Comparison of ENCODE assay signal across 13 cellular contexts in the genomic region with DNA sequence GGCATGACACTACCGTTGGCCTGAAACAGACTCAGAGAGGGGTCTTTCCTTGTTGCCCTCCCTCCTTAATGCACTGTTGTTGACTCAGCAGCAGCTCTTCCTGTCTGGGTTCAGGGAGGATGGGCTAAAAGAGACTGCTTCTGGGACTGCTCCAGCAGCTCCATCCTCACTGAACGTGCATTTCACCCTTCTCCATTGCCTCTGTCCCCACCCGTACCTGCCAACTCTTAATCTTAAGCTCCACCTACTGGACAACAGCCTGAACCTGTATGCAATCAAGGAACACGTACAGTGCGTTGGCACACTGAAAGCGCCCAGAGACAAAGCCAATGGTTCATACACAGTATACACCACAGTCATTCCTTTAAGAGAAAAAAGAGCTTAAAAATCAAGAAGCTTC.
DNase-seq lines count a peak whose midpoint lies in the region; ATAC-seq, FAIRE-seq and TF ChIP-seq lines count a peak whose summit lies in the region.
"Had no signal": no experiment of that assay in that cellular context is flagged by ENCODE, and none has a peak within 500 bp of the region (broad histone marks: within the 10 kb centered on the region; RNA-seq: fewer than 3 reads in every experiment).

No MANE protein-coding gene starts in this region.

- H3K9me2 ChIP-seq in OCI-LY7 (ENCODE audit: insufficient read depth, low read length) = no peaks in the 10 kb centered on the region

- H4K91ac ChIP-seq in mesenchymal stem cell (ENCODE audit: low read length) = no peak overlapping the region

- no peak overlapping the region for H3K23ac ChIP-seq in mesenchymal stem cell (ENCODE audit: low read length in 2 of 2)

- H3K4me3 ChIP-seq in BLaER1 treated with 17β-estradiol and CSF1 and Interleukin-3, amounts not matched to agents 10 nM and 100 nM = no peak overlapping the region; a peak in 1 of 20 replicates
- H3K4me3 ChIP-seq in OCI-LY7 (ENCODE audit: low read depth, low read length, poor library complexity, severe bottlenecking) (no peak overlapping the region), keratinocyte (ENCODE audit: control insufficient read depth in 2 of 3, extremely low read depth in 1 of 3, insufficient read depth in 2 of 3, low read depth in 1 of 3, low read length in 3 of 3) (no peak overlapping the region), mesenchymal stem cell (ENCODE audit: insufficient read depth in 1 of 2, low read depth in 1 of 2, low read length in 2 of 2) (no peak overlapping the region)
- H3K4me3 ChIP-seq: vagina had no signal

- H3K4ac ChIP-seq in mesenchymal stem cell (ENCODE audit: low read depth in 1 of 2, low read length in 2 of 2) = no peak overlapping the region

- H3K36me3 ChIP-seq in BLaER1 treated with 17β-estradiol and CSF1 and Interleukin-3, amounts not matched to agents 10 nM and 100 nM = no peaks in the 10 kb centered on the region
- H3K36me3 ChIP-seq in OCI-LY7 (ENCODE audit: insufficient read depth, low read length) = no peaks in the 10 kb centered on the region
- no peaks in the 10 kb centered on the region for H3K36me3 ChIP-seq in keratinocyte (ENCODE audit: control insufficient read depth in 2 of 2, extremely low read depth in 1 of 2, insufficient read depth in 2 of 2, low read length in 2 of 2)
- H3K36me3 ChIP-seq in mesenchymal stem cell (ENCODE audit: control insufficient read depth in 1 of 2, insufficient read depth in 2 of 2, low read depth in 1 of 2, low read length in 2 of 2) = no peaks in the 10 kb centered on the region
- H3K36me3 ChIP-seq: vagina had no signal

- dilution Hi-C loops in keratinocyte (cut with MboI; ENCODE audit: extremely low pct_ligation_motif_present, low sequenced_read_pairs) = no loop called here

- H3K4me1 ChIP-seq in BLaER1 treated with 17β-estradiol and CSF1 and Interleukin-3, amounts not matched to agents 10 nM and 100 nM = peaks cover 15 to 28% (median 18%) of the 10 kb centered on the region in 10 experiments
- no peaks in the 10 kb centered on the region for H3K4me1 ChIP-seq in OCI-LY7 (ENCODE audit: insufficient read depth, low read length, poor library complexity, severe bottlenecking)
- H3K4me1 ChIP-seq in keratinocyte (ENCODE audit: control insufficient read depth, extremely low read depth, insufficient read depth, low read length) = no peaks in the 10 kb centered on the region
- no peaks in the 10 kb centered on the region for H3K4me1 ChIP-seq in mesenchymal stem cell (ENCODE audit: control insufficient read depth, insufficient read depth, low read depth, low read length)
- H3K4me1 ChIP-seq: vagina had no signal

- no TSS peak for BruUV-seq in OCI-LY7 (replicated peaks; lab: Mats Ljungman, UMichigan)

- no peak overlapping the region for H3K14ac ChIP-seq in mesenchymal stem cell (ENCODE audit: low read length in 2 of 2)

- H4K8ac ChIP-seq in mesenchymal stem cell (ENCODE audit: low read length) = no peak overlapping the region

- H3K9me3 ChIP-seq in BLaER1 treated with 17β-estradiol and CSF1 and Interleukin-3, amounts not matched to agents 10 nM and 100 nM (replicated peaks in 1 of 11) = peaks cover 0 to 14% (median 7%) of the 10 kb centered on the region in 11 experiments; a peak in 8 of 22 replicates
- no peaks in the 10 kb centered on the region for H3K9me3 ChIP-seq in OCI-LY7 (ENCODE audit: low read length)
- H3K9me3 ChIP-seq in keratinocyte (ENCODE audit: control insufficient read depth, low read depth, low read length) = no peaks in the 10 kb centered on the region
- H3K9me3 ChIP-seq in mesenchymal stem cell (ENCODE audit: control insufficient read depth, low read length) = peaks cover 4% of the 10 kb centered on the region
- H3K9me3 ChIP-seq: vagina had no signal

- no peak overlapping the region for H2BK12ac ChIP-seq in mesenchymal stem cell (ENCODE audit: low read length in 2 of 2)

- peak; percentile 22 for DNase-seq in HuH-7.5 (ENCODE audit: low spot score)
- peak; percentile 12 for DNase-seq in OCI-LY7 (ENCODE audit: low spot score)
- no peak for DNase-seq in keratinocyte (ENCODE audit: low read depth, low spot score)
- no peak for DNase-seq in mesenchymal stem cell
- DNase-seq in KG1 (lab: John Stamatoyannopoulos, UW) = no peak
- DNase-seq: activated CD4-positive, alpha-beta T cell treated with anti-CD3 and anti-CD28 coated beads, Interleukin-2, amount 10 ng/mL, durations not matched to agents 24 days and 14 days; Calu3; HCEC 1CT; immature natural killer cell had no signal

- CTCF ChIA-PET in OCI-LY7 (lab: Charles Lee; ENCODE audit: unreplicated experiment) = no interaction called here

- peak overlapping the region in 8 of 11 experiments; percentile 8 to 65 (median 46); a peak in 13 of 22 replicates for H3K27ac ChIP-seq in BLaER1 treated with 17β-estradiol and CSF1 and Interleukin-3, amounts not matched to agents 10 nM and 100 nM
- no peak overlapping the region for H3K27ac ChIP-seq in OCI-LY7 (ENCODE audit: low read depth, low read length, poor library complexity, severe bottlenecking)
- H3K27ac ChIP-seq in keratinocyte (ENCODE audit: control insufficient read depth, insufficient read depth, low read length) = no peak overlapping the region
- H3K27ac ChIP-seq in mesenchymal stem cell (ENCODE audit: low read length, poor library complexity, severe bottlenecking) = no peak overlapping the region
- H3K27ac ChIP-seq: vagina had no signal

- peak overlapping the region in 2 of 11 experiments; percentile 37 to 41; a peak in 1 of 22 replicates for H3K9ac ChIP-seq in BLaER1 treated with 17β-estradiol and CSF1 and Interleukin-3, amounts not matched to agents 10 nM and 100 nM
- H3K9ac ChIP-seq in keratinocyte (ENCODE audit: control insufficient read depth, extremely low read depth, insufficient read depth, low read length) = no peak overlapping the region
- H3K9ac ChIP-seq in mesenchymal stem cell (ENCODE audit: low read length) = no peak overlapping the region

- no peak overlapping the region for H2BK15ac ChIP-seq in mesenchymal stem cell (ENCODE audit: low read depth, poor library complexity, severe bottlenecking)

- WGBS in mesenchymal stem cell = 49% methylated on average over 6 of the region's 6 CpGs

- no peak overlapping the region for H2BK5ac ChIP-seq in mesenchymal stem cell (ENCODE audit: low read depth, low read length, poor library complexity, severe bottlenecking)

- no peak overlapping the region for H2AFZ ChIP-seq in OCI-LY7 (ENCODE audit: low read length)
- H2AFZ ChIP-seq in keratinocyte (ENCODE audit: control insufficient read depth, low read length) = no peak overlapping the region
- no peak overlapping the region for H2AFZ ChIP-seq in mesenchymal stem cell (ENCODE audit: low read depth, low read length)

- H2AK5ac ChIP-seq in mesenchymal stem cell (ENCODE audit: low read length, severe bottlenecking) = no peak overlapping the region

- FAIRE-seq in keratinocyte (lab: Jason Lieb, UNC) = no peak

- H3K18ac ChIP-seq in mesenchymal stem cell (ENCODE audit: low read depth in 1 of 2, low read length in 2 of 2) = no peak overlapping the region

- H2BK120ac ChIP-seq in mesenchymal stem cell (ENCODE audit: low read depth, low read length) = no peak overlapping the region

- no peak for ATAC-seq in HG03025 (IDR thresholded peaks at IDR 0.05; ENCODE audit: low FRiP score, unreplicated experiment)
- no peak for ATAC-seq in GM18867 (IDR thresholded peaks at IDR 0.05; ENCODE audit: unreplicated experiment)

- H3K4me2 ChIP-seq in BLaER1 treated with 17β-estradiol and CSF1 and Interleukin-3, amounts not matched to agents 10 nM and 100 nM = peak overlapping the region; percentile 40 to 83 (median 62)
- H3K4me2 ChIP-seq in OCI-LY7 (ENCODE audit: low read length) (no peak overlapping the region), keratinocyte (ENCODE audit: control insufficient read depth, extremely low read depth, insufficient read depth, low read depth, low read length) (no peak overlapping the region), mesenchymal stem cell (ENCODE audit: low read length, poor library complexity, severe bottlenecking) (no peak overlapping the region)

- POLR2A ChIA-PET in OCI-LY7 (lab: Charles Lee) = no interaction called here

- TF ChIP-seq CTCF in OCI-LY7 (conservative IDR thresholded peaks at IDR 0.05; ENCODE audit: low read length) = peak; percentile 52
- peak; percentile 48 to 68 (median 51) for TF ChIP-seq CTCF in keratinocyte (optimal IDR thresholded peaks at IDR 0.05 in 1 of 3, IDR thresholded peaks at IDR 0.05 in 1 of 3, conservative IDR thresholded peaks at IDR 0.05 in 1 of 3; ENCODE audit: extremely low read depth in 1 of 3, insufficient read depth in 2 of 3, low read length in 3 of 3)

- no peaks in the 10 kb centered on the region for H3K9me1 ChIP-seq in keratinocyte (ENCODE audit: control insufficient read depth, extremely low read depth, insufficient read depth, low read length)

- H3K79me2 ChIP-seq in OCI-LY7 (ENCODE audit: insufficient read depth, low read depth, low read length) (no peaks in the 10 kb centered on the region), keratinocyte (ENCODE audit: control insufficient read depth, insufficient read depth, low read length) (no peaks in the 10 kb centered on the region)

- H3K79me1 ChIP-seq in mesenchymal stem cell (replicated peaks; ENCODE audit: low read length, poor library complexity, severe bottlenecking) = no peaks in the 10 kb centered on the region

- H3K27me3 ChIP-seq in BLaER1 treated with 17β-estradiol and CSF1 and Interleukin-3, amounts not matched to agents 10 nM and 100 nM = no peaks in the 10 kb centered on the region
- H3K27me3 ChIP-seq in keratinocyte (ENCODE audit: control insufficient read depth, extremely low read depth, insufficient read depth, low read length) (no peaks in the 10 kb centered on the region), mesenchymal stem cell (ENCODE audit: control insufficient read depth in 1 of 2, insufficient read depth in 1 of 2, low read length in 2 of 2) (peaks cover 0 to 2% of the 10 kb centered on the region in 2 experiments)
- H3K27me3 ChIP-seq: vagina had no signal

- H4K20me1 ChIP-seq in BLaER1 treated with 17β-estradiol and CSF1 and Interleukin-3, amounts not matched to agents 10 nM and 100 nM = no peaks in the 10 kb centered on the region
- no peaks in the 10 kb centered on the region for H4K20me1 ChIP-seq in OCI-LY7 (ENCODE audit: insufficient read depth, low read length)
- H4K20me1 ChIP-seq in keratinocyte (ENCODE audit: control insufficient read depth, extremely low read depth, insufficient read depth, low read length) = no peaks in the 10 kb centered on the region

- intact Hi-C loops in OCI-LY7 (cut with micrococcal nuclease; ENCODE audit: unreplicated experiment) = no loop called here

Comparison
In these comparisons a context has a peak if more than half of its experiments do, and no peak if none do; other contexts are left out.
1. H3K27ac ChIP-seq: peak in BLaER1 treated with 17β-estradiol and CSF1 and Interleukin-3, amounts not matched to agents 10 nM and 100 nM (8 of 11); none in OCI-LY7 (single experiment), keratinocyte (single experiment) and mesenchymal stem cell (single experiment).
2. H3K4me2 ChIP-seq: peak in BLaER1 treated with 17β-estradiol and CSF1 and Interleukin-3, amounts not matched to agents 10 nM and 100 nM (11 of 11); none in OCI-LY7 (single experiment), keratinocyte (single experiment) and mesenchymal stem cell (single experiment).
3. DNase-seq: peak in HuH-7.5 (single experiment) and OCI-LY7 (single experiment); none in keratinocyte (single experiment), mesenchymal stem cell (single experiment) and KG1 (single experiment).